ENCODE assay signal across 8 cellular contexts in genomic region chr1:78651247-78651646, GRCh38. TPM values are rescaled to one million over a fixed set of nuclear protein-coding genes. Genes with fewer than 3 reads are reported as not detected.
DNase-seq lines count a peak whose midpoint lies in the region; ATAC-seq and TF ChIP-seq lines count a peak whose summit lies in the region.

No MANE protein-coding gene starts in this region.

- TF ChIP-seq CTCF in AG04449 (IDR thresholded peaks at IDR 0.05; ENCODE audit: insufficient read depth, low read length, missing control alignments), result no peak
- no peak for TF ChIP-seq CTCF in left ventricle myocardium inferior (IDR thresholded peaks at IDR 0.05; ENCODE audit: borderline replicate concordance)
- TF ChIP-seq CTCF in testis (IDR thresholded peaks at IDR 0.05), result no peak
- TF ChIP-seq CTCF in prostate gland (IDR thresholded peaks at IDR 0.05), result no peak

- peaks cover 33% of the 10 kb centered on the region for H3K4me1 ChIP-seq in left ventricle myocardium inferior
- H3K4me1 ChIP-seq in testis, result peaks cover 3% of the 10 kb centered on the region
- H3K4me1 ChIP-seq in prostate gland (replicated peaks), result no peaks in the 10 kb centered on the region

- WGBS in testis, 2 donors, result 57 to 58% methylated on average over 11 to 12 of the region's 12 CpGs
- 76% methylated on average over 12 of the region's 12 CpGs for WGBS in prostate gland

- H3K36me3 ChIP-seq in left ventricle myocardium inferior (peaks cover 10% of the 10 kb centered on the region), testis (ENCODE audit: low read depth, missing control alignments) (no peaks in the 10 kb centered on the region), prostate gland (no peaks in the 10 kb centered on the region)

- intact Hi-C loops in left ventricle myocardium inferior (cut with micrococcal nuclease), result no loop called here
- intact Hi-C loops in testis (cut with DNase I; ENCODE audit: low total_unique reads), result no loop called here
- intact Hi-C loops in prostate gland (cut with DNase I), result no loop called here

- H3K9me3 ChIP-seq in left ventricle myocardium inferior (replicated peaks) (no peaks in the 10 kb centered on the region), testis (no peaks in the 10 kb centered on the region), prostate gland (no peaks in the 10 kb centered on the region)

- peak; percentile 34 for DNase-seq in AG04449 (ENCODE audit: low read depth, low spot score)
- DNase-seq in UCSD-AML1 (lab: John Stamatoyannopoulos, UW; ENCODE audit: unreplicated experiment), result peak; percentile 36
- DNase-seq in left ventricle myocardium inferior, result no peak
- DNase-seq in testis, result no peak
- no peak for DNase-seq in prostate gland (ENCODE audit: low spot score)
- no peak for DNase-seq in amniotic stem cell (lab: John Stamatoyannopoulos, UW)

- CTCF ChIA-PET in AG04449 (lab: Yijun Ruan, JAX), result no interaction called here

- peak overlapping the region; percentile 77 for H3K27ac ChIP-seq in left ventricle myocardium inferior (replicated peaks)
- H3K27ac ChIP-seq in testis, result no peak overlapping the region
- H3K27ac ChIP-seq in prostate gland, result no peak overlapping the region

- no peak for TF ChIP-seq POLR2A in testis (IDR thresholded peaks at IDR 0.05)
- no peak for TF ChIP-seq POLR2A in prostate gland (IDR thresholded peaks at IDR 0.05)

- ATAC-seq in GM19455 (IDR thresholded peaks at IDR 0.05; ENCODE audit: unreplicated experiment) (peak; percentile 42), HG03039 (IDR thresholded peaks at IDR 0.05; ENCODE audit: unreplicated experiment) (no peak)

- peak overlapping the region; percentile 48 for H3K4me3 ChIP-seq in AG04449 (ENCODE audit: low read depth, low read length)
- peak overlapping the region; percentile 61 for H3K4me3 ChIP-seq in left ventricle myocardium inferior
- peak overlapping the region; percentile 8 to 44 for H3K4me3 ChIP-seq in testis
- H3K4me3 ChIP-seq in prostate gland, result peak overlapping the region in 1 of 2 donors; percentile 7

- POLR2A ChIA-PET in AG04449 (lab: Yijun Ruan, JAX), result no interaction called here

- H3K27me3 ChIP-seq in left ventricle myocardium inferior (ENCODE audit: low read depth) (no peaks in the 10 kb centered on the region), testis (no peaks in the 10 kb centered on the region), prostate gland (replicated peaks; ENCODE audit: insufficient read depth) (no peaks in the 10 kb centered on the region)

RNA-seq across cellular contexts. Expression of gene IFI44, which starts 1.6 kb away (rescaled TPM):
- total RNA-seq in left ventricle myocardium inferior (6.6 TPM), testis (10 to 100 TPM; 12.3 to 17.7 TPM), prostate gland (10 to 100 TPM in 1 of 2 donors, 1 to 10 TPM in 1; 5.3 to 23.9 TPM)
- 7.5 TPM for polyA plus RNA-seq in testis (ENCODE audit: insufficient read depth, low read depth, low replicate concordance)

RNA-seq across cellular contexts. Expression of gene IFI44L, which starts 31.0 kb away (rescaled TPM):
- total RNA-seq in left ventricle myocardium inferior (5.4 TPM), testis (10 to 100 TPM; 12.0 to 15.8 TPM), prostate gland (1 to 10 TPM; 1.2 to 7.4 TPM)
- 5.3 TPM for polyA plus RNA-seq in testis (ENCODE audit: insufficient read depth, low read depth, low replicate concordance)

Comparison
In these comparisons a context has a peak if more than half of its experiments do, and no peak if none do; other contexts are left out.
1. DNase-seq: peak in AG04449 (single experiment) and UCSD-AML1 (single experiment); none in left ventricle myocardium inferior (single experiment), testis (single experiment), prostate gland (single experiment) and amniotic stem cell (single experiment).